Comparison of ENCODE assay signal across 1 cellular context in the genomic region with DNA sequence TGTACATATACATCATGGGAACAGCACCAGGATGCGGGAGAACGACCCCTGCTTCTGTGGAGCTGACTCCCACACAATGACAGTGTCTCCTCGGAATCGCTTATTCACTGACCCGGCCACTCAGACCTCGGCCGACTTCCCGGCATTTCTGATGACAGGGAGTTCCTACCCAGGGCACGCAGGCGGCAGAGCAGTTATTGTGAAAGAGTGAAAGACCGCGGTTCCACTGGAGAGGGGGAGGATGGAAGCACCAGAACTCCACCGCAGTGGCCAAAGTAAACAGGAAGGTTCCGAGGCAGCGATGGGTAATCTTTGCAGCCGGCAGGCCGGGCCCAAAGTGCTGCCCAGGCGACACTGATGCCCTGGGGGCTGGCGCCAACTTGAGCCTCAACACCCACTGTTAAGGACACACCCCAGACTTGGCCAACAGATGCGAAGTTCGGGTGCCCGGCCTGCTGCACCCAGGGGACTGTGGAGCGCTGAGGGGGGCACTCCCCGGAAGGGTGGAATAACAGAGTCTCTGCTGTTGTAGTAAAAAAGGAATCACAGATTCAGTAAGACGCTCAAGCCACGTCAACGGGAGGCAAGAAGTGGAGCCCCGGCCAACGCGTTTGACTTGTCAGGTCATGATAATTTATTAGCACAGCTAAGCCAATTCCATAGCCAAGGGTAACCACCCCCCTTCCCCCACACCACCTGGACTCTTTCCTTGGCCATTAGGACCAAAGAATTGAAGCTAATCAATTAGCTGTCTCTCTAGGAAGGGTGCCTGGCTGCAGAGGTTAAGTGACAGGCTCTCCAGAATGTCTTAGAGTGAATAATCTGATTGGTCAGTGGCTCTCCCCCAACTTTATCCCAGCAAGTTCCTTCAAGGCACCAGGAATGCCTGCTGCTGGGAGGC.
TF ChIP-seq lines count a peak whose summit lies in the region.

No MANE protein-coding gene starts in this region.

TF ChIP-seq in HepG2, 621 proteins besides CTCF, POLR2A, EP300 and RAD21 (continued from another document and continues in another):
- TF ChIP-seq, protein P1, sequence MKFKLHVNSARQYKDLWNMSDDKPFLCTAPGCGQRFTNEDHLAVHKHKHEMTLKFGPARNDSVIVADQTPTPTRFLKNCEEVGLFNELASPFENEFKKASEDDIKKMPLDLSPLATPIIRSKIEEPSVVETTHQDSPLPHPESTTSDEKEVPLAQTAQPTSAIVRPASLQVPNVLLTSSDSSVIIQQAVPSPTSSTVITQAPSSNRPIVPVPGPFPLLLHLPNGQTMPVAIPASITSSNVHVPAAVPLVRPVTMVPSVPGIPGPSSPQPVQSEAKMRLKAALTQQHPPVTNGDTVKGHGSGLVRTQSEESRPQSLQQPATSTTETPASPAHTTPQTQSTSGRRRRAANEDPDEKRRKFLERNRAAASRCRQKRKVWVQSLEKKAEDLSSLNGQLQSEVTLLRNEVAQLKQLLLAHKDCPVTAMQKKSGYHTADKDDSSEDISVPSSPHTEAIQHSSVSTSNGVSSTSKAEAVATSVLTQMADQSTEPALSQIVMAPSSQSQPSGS (CRISPR knock-in tag; IDR thresholded peaks at IDR 0.05), result no peak; the same call in 1 of the 2 replicates
- TF ChIP-seq MIER2 (CRISPR knock-in tag; IDR thresholded peaks at IDR 0.05), result 0 out of 2 replicates have a peak, but pooled peaks have one; percentile 22
- TF ChIP-seq, protein P2, sequence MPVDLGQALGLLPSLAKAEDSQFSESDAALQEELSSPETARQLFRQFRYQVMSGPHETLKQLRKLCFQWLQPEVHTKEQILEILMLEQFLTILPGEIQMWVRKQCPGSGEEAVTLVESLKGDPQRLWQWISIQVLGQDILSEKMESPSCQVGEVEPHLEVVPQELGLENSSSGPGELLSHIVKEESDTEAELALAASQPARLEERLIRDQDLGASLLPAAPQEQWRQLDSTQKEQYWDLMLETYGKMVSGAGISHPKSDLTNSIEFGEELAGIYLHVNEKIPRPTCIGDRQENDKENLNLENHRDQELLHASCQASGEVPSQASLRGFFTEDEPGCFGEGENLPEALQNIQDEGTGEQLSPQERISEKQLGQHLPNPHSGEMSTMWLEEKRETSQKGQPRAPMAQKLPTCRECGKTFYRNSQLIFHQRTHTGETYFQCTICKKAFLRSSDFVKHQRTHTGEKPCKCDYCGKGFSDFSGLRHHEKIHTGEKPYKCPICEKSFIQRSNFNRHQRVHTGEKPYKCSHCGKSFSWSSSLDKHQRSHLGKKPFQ (CRISPR knock-in tag; IDR thresholded peaks at IDR 0.05; ENCODE audit: insufficient replicate concordance), result no peak
- no peak for TF ChIP-seq CBFB (CRISPR knock-in tag; IDR thresholded peaks at IDR 0.05)
- TF ChIP-seq, protein P3, sequence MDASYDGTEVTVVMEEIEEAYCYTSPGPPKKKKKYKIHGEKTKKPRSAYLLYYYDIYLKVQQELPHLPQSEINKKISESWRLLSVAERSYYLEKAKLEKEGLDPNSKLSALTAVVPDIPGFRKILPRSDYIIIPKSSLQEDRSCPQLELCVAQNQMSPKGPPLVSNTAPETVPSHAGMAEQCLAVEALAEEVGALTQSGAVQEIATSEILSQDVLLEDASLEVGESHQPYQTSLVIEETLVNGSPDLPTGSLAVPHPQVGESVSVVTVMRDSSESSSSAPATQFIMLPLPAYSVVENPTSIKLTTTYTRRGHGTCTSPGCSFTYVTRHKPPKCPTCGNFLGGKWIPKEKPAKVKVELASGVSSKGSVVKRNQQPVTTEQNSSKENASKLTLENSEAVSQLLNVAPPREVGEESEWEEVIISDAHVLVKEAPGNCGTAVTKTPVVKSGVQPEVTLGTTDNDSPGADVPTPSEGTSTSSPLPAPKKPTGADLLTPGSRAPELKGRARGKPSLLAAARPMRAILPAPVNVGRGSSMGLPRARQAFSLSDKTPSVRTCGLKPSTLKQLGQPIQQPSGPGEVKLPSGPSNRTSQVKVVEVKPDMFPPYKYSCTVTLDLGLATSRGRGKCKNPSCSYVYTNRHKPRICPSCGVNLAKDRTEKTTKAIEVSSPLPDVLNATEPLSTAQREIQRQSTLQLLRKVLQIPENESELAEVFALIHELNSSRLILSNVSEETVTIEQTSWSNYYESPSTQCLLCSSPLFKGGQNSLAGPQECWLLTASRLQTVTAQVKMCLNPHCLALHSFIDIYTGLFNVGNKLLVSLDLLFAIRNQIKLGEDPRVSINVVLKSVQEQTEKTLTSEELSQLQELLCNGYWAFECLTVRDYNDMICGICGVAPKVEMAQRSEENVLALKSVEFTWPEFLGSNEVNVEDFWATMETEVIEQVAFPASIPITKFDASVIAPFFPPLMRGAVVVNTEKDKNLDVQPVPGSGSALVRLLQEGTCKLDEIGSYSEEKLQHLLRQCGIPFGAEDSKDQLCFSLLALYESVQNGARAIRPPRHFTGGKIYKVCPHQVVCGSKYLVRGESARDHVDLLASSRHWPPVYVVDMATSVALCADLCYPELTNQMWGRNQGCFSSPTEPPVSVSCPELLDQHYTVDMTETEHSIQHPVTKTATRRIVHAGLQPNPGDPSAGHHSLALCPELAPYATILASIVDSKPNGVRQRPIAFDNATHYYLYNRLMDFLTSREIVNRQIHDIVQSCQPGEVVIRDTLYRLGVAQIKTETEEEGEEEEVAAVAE (CRISPR knock-in tag; IDR thresholded peaks at IDR 0.05; ENCODE audit: borderline replicate concordance), result peak; percentile 39; the same call in 1 of the 2 replicates
- TF ChIP-seq, protein P4, sequence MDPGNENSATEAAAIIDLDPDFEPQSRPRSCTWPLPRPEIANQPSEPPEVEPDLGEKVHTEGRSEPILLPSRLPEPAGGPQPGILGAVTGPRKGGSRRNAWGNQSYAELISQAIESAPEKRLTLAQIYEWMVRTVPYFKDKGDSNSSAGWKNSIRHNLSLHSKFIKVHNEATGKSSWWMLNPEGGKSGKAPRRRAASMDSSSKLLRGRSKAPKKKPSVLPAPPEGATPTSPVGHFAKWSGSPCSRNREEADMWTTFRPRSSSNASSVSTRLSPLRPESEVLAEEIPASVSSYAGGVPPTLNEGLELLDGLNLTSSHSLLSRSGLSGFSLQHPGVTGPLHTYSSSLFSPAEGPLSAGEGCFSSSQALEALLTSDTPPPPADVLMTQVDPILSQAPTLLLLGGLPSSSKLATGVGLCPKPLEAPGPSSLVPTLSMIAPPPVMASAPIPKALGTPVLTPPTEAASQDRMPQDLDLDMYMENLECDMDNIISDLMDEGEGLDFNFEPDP (CRISPR knock-in tag; conservative IDR thresholded peaks at IDR 0.05), result no peak
- TF ChIP-seq ATRX (CRISPR knock-in tag; IDR thresholded peaks at IDR 0.05; ENCODE audit: borderline replicate concordance), result no peak
- TF ChIP-seq ZNF720 (CRISPR knock-in tag; IDR thresholded peaks at IDR 0.05), result no peak
- TF ChIP-seq ZNF451 (CRISPR knock-in tag; IDR thresholded peaks at IDR 0.05), result no peak
- TF ChIP-seq, protein P5, sequence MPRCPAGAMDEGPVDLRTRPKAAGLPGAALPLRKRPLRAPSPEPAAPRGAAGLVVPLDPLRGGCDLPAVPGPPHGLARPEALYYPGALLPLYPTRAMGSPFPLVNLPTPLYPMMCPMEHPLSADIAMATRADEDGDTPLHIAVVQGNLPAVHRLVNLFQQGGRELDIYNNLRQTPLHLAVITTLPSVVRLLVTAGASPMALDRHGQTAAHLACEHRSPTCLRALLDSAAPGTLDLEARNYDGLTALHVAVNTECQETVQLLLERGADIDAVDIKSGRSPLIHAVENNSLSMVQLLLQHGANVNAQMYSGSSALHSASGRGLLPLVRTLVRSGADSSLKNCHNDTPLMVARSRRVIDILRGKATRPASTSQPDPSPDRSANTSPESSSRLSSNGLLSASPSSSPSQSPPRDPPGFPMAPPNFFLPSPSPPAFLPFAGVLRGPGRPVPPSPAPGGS (CRISPR knock-in tag; IDR thresholded peaks at IDR 0.05), result no peak
- TF ChIP-seq ZNF121 (CRISPR knock-in tag; IDR thresholded peaks at IDR 0.05), result no peak
- TF ChIP-seq PCBP2 (optimal IDR thresholded peaks at IDR 0.05; ENCODE audit: low read depth, low read length, poor library complexity, severe bottlenecking), result no peak
- TF ChIP-seq ZNF674 (CRISPR knock-in tag; IDR thresholded peaks at IDR 0.05; ENCODE audit: low read depth), result no peak
- peak; percentile 72; the same call in 1 of the 2 replicates for TF ChIP-seq ARNT2 (CRISPR knock-in tag; IDR thresholded peaks at IDR 0.05; ENCODE audit: low read depth)
- TF ChIP-seq ZNF282 (IDR thresholded peaks at IDR 0.05; ENCODE audit: partially characterized antibody), result no peak
- TF ChIP-seq PLRG1 (conservative IDR thresholded peaks at IDR 0.05), result no peak
- no peak for TF ChIP-seq KDM5A (IDR thresholded peaks at IDR 0.05; ENCODE audit: borderline replicate concordance, low read length)
- TF ChIP-seq ZBTB3 (CRISPR knock-in tag; IDR thresholded peaks at IDR 0.05; ENCODE audit: borderline replicate concordance, low read depth), result no peak
- TF ChIP-seq ZNF138 (CRISPR knock-in tag; IDR thresholded peaks at IDR 0.05; ENCODE audit: low read depth), result no peak
- TF ChIP-seq, protein P6, sequence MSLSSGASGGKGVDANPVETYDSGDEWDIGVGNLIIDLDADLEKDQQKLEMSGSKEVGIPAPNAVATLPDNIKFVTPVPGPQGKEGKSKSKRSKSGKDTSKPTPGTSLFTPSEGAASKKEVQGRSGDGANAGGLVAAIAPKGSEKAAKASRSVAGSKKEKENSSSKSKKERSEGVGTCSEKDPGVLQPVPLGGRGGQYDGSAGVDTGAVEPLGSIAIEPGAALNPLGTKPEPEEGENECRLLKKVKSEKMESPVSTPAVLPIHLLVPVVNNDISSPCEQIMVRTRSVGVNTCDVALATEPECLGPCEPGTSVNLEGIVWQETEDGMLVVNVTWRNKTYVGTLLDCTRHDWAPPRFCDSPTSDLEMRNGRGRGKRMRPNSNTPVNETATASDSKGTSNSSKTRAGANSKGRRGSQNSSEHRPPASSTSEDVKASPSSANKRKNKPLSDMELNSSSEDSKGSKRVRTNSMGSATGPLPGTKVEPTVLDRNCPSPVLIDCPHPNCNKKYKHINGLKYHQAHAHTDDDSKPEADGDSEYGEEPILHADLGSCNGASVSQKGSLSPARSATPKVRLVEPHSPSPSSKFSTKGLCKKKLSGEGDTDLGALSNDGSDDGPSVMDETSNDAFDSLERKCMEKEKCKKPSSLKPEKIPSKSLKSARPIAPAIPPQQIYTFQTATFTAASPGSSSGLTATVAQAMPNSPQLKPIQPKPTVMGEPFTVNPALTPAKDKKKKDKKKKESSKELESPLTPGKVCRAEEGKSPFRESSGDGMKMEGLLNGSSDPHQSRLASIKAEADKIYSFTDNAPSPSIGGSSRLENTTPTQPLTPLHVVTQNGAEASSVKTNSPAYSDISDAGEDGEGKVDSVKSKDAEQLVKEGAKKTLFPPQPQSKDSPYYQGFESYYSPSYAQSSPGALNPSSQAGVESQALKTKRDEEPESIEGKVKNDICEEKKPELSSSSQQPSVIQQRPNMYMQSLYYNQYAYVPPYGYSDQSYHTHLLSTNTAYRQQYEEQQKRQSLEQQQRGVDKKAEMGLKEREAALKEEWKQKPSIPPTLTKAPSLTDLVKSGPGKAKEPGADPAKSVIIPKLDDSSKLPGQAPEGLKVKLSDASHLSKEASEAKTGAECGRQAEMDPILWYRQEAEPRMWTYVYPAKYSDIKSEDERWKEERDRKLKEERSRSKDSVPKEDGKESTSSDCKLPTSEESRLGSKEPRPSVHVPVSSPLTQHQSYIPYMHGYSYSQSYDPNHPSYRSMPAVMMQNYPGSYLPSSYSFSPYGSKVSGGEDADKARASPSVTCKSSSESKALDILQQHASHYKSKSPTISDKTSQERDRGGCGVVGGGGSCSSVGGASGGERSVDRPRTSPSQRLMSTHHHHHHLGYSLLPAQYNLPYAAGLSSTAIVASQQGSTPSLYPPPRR (CRISPR knock-in tag; IDR thresholded peaks at IDR 0.05; ENCODE audit: borderline replicate concordance), result peak; percentile 71
- TF ChIP-seq ZNF17 (CRISPR knock-in tag; IDR thresholded peaks at IDR 0.05), result no peak
- TF ChIP-seq, protein P7, sequence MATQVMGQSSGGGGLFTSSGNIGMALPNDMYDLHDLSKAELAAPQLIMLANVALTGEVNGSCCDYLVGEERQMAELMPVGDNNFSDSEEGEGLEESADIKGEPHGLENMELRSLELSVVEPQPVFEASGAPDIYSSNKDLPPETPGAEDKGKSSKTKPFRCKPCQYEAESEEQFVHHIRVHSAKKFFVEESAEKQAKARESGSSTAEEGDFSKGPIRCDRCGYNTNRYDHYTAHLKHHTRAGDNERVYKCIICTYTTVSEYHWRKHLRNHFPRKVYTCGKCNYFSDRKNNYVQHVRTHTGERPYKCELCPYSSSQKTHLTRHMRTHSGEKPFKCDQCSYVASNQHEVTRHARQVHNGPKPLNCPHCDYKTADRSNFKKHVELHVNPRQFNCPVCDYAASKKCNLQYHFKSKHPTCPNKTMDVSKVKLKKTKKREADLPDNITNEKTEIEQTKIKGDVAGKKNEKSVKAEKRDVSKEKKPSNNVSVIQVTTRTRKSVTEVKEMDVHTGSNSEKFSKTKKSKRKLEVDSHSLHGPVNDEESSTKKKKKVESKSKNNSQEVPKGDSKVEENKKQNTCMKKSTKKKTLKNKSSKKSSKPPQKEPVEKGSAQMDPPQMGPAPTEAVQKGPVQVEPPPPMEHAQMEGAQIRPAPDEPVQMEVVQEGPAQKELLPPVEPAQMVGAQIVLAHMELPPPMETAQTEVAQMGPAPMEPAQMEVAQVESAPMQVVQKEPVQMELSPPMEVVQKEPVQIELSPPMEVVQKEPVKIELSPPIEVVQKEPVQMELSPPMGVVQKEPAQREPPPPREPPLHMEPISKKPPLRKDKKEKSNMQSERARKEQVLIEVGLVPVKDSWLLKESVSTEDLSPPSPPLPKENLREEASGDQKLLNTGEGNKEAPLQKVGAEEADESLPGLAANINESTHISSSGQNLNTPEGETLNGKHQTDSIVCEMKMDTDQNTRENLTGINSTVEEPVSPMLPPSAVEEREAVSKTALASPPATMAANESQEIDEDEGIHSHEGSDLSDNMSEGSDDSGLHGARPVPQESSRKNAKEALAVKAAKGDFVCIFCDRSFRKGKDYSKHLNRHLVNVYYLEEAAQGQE (IDR thresholded peaks at IDR 0.05; ENCODE audit: borderline replicate concordance in 1 of 2, low read depth in 1 of 2, low read length in 2 of 2), result peak in 1 of 2 experiments; percentile 61; a peak in 1 of 4 replicates
- TF ChIP-seq PAX8 (CRISPR knock-in tag; IDR thresholded peaks at IDR 0.05; ENCODE audit: borderline replicate concordance), result no peak
- no peak for TF ChIP-seq NFKB2 (CRISPR knock-in tag; IDR thresholded peaks at IDR 0.05; ENCODE audit: borderline replicate concordance)
- TF ChIP-seq, protein P8, sequence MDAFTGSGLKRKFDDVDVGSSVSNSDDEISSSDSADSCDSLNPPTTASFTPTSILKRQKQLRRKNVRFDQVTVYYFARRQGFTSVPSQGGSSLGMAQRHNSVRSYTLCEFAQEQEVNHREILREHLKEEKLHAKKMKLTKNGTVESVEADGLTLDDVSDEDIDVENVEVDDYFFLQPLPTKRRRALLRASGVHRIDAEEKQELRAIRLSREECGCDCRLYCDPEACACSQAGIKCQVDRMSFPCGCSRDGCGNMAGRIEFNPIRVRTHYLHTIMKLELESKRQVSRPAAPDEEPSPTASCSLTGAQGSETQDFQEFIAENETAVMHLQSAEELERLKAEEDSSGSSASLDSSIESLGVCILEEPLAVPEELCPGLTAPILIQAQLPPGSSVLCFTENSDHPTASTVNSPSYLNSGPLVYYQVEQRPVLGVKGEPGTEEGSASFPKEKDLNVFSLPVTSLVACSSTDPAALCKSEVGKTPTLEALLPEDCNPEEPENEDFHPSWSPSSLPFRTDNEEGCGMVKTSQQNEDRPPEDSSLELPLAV (CRISPR knock-in tag; conservative IDR thresholded peaks at IDR 0.05; ENCODE audit: low read depth), result no peak
- TF ChIP-seq ZNF263 (CRISPR knock-in tag; IDR thresholded peaks at IDR 0.05), result no peak; the same call in 1 of the 2 replicates
- no peak for TF ChIP-seq NFE2 (CRISPR knock-in tag; IDR thresholded peaks at IDR 0.05)
- no peak for TF ChIP-seq ZEB1 (IDR thresholded peaks at IDR 0.05; ENCODE audit: insufficient replicate concordance, low read depth)
- TF ChIP-seq RFX1 (IDR thresholded peaks at IDR 0.05), result no peak
